9 cellular contexts compared by ENCODE assay signal in genomic region chr1:196355206-196355786, GRCh38.
DNase-seq lines count a peak whose midpoint lies in the region; ATAC-seq and TF ChIP-seq lines count a peak whose summit lies in the region.
"Had no signal": no experiment of that assay in that cellular context is flagged by ENCODE, and none has a peak within 500 bp of the region (broad histone marks: within the 10 kb centered on the region; RNA-seq: fewer than 3 reads in every experiment).

No MANE protein-coding gene starts in this region.

- no peak overlapping the region for H3K27ac ChIP-seq in Panc1 (ENCODE audit: low read length)
- H3K27ac ChIP-seq in transverse colon = no peak overlapping the region

- peak; percentile 40 for DNase-seq in NCI-H82 (lab: John Stamatoyannopoulos, UW)
- no peak for DNase-seq in NCI-H82 treated with DMSO at 0.1 percent for 48 hours (lab: John Stamatoyannopoulos, UW; ENCODE audit: unreplicated experiment)
- no peak for DNase-seq in Panc1 (ENCODE audit: low read depth, low spot score)
- DNase-seq in fibroblast of pulmonary artery (ENCODE audit: low read depth) = peak; percentile 69
- no peak for DNase-seq in transverse colon
- DNase-seq in stimulated activated CD4-positive, alpha-beta T cell treated with anti-CD3 and anti-CD28 coated beads, Interleukin-1b, Interleukin-23, amount 100 ng/mL, for 48 hours = no peak

- no peak for TF ChIP-seq EP300 in transverse colon (IDR thresholded peaks at IDR 0.05; ENCODE audit: low read depth)

- no peak overlapping the region for H3K4me3 ChIP-seq in Panc1 (ENCODE audit: low read depth in 2 of 2, low read length in 2 of 2)
- no peak overlapping the region for H3K4me3 ChIP-seq in fibroblast of pulmonary artery (replicated peaks; ENCODE audit: low read depth, low read length)
- no peak overlapping the region for H3K4me3 ChIP-seq in transverse colon

- POLR2A ChIA-PET in Panc1 (lab: Charles Lee) = no interaction called here

- no peaks in the 10 kb centered on the region for H3K4me1 ChIP-seq in Panc1 (ENCODE audit: control insufficient read depth, insufficient read depth, low read length)
- H3K4me1 ChIP-seq in transverse colon = no peaks in the 10 kb centered on the region

- no peak for TF ChIP-seq POLR2A in transverse colon (IDR thresholded peaks at IDR 0.05)

- TF ChIP-seq CTCF in Panc1 (IDR thresholded peaks at IDR 0.05) = peak; percentile 22; the same call in 1 of the 2 replicates
- TF ChIP-seq CTCF in fibroblast of pulmonary artery (IDR thresholded peaks at IDR 0.05; ENCODE audit: low read length, missing control alignments) = peak; percentile 68
- peak in 4 of 5 experiments; percentile 17 to 28 (median 26) for TF ChIP-seq CTCF in transverse colon (IDR thresholded peaks at IDR 0.05)

- in situ Hi-C loops in Panc1 (cut with HindIII; ENCODE audit: low pct_unique_long_range_greater_than_20kb, low sequenced_read_pairs) = no loop called here
- in situ Hi-C loops in transverse colon (cut with MboI; ENCODE audit: low pct_ligation_motif_present in 1 of 4, low pct_unique_long_range_greater_than_20kb in 1 of 4, low sequenced_read_pairs in 3 of 4) = no loop called here

- no peaks in the 10 kb centered on the region for H3K27me3 ChIP-seq in Panc1 (ENCODE audit: control insufficient read depth, insufficient read depth, low read length)
- H3K27me3 ChIP-seq in transverse colon = no peaks in the 10 kb centered on the region

- no TSS peak for BruUV-seq in Panc1 (replicated peaks; lab: Mats Ljungman, UMichigan)

- H3K9me3 ChIP-seq in Panc1 (ENCODE audit: control insufficient read depth, insufficient read depth, low read depth, low read length) = no peaks in the 10 kb centered on the region
- H3K9me3 ChIP-seq in transverse colon = no peaks in the 10 kb centered on the region

- no peak for ATAC-seq in Panc1
- ATAC-seq in GM18519 (IDR thresholded peaks at IDR 0.05; ENCODE audit: low FRiP score, unreplicated experiment) = no peak
- ATAC-seq in GM19023 (IDR thresholded peaks at IDR 0.05; ENCODE audit: unreplicated experiment) = no peak
- ATAC-seq: activated T-helper 17 cell treated with anti-CD3 and anti-CD28 coated beads, Interleukin-2, amount 50 U/mL, for 72 hours had no signal

- intact Hi-C loops in Panc1 (cut with micrococcal nuclease; ENCODE audit: unreplicated experiment) = no loop called here
- intact Hi-C loops in transverse colon (cut with DNase I; ENCODE audit: low total_unique reads) = no loop called here

- CTCF ChIA-PET in Panc1 (lab: Charles Lee) = interaction anchor here (0.6 to 0.7 kb wide), 2 partner anchors 23 to 159 kb away, joined by 3 to 4 read pairs; no protein-coding TSS in a partner anchor

- 46 to 51% methylated on average over 3 of the region's 3 CpGs for WGBS in transverse colon (ENCODE audit: low coverage in 1 of 2), 2 donors

- H3K36me3 ChIP-seq in Panc1 (ENCODE audit: control insufficient read depth, insufficient read depth, low read length) = no peaks in the 10 kb centered on the region
- H3K36me3 ChIP-seq in transverse colon = no peaks in the 10 kb centered on the region

Comparison
In these comparisons a context has a peak if more than half of its experiments do, and no peak if none do; other contexts are left out.
1. DNase-seq: peak in NCI-H82 (single experiment) and fibroblast of pulmonary artery (single experiment); none in NCI-H82 treated with DMSO at 0.1 percent for 48 hours (single experiment), Panc1 (single experiment), transverse colon (single experiment) and stimulated activated CD4-positive, alpha-beta T cell treated with anti-CD3 and anti-CD28 coated beads, Interleukin-1b, Interleukin-23, amount 100 ng/mL, for 48 hours (single experiment).
2. Peak in every context shown above with its lines, with median percentiles within 50 percentile points of each other: CTCF ChIP-seq.